In genomic region chr4:129093173-129093974, GRCh38 we compare ENCODE assay signal across 1 cellular context.
TF ChIP-seq lines count a peak whose summit lies in the region.

SCLT1 (minus strand) TSS chr4:129093539; CDS start chr4:129093103, 436 bp downstream.

TF ChIP-seq in A549, 52 proteins besides CTCF, POLR2A, EP300 and RAD21 (continued from another document):
- TF ChIP-seq ELK1 (IDR thresholded peaks at IDR 0.05; ENCODE audit: low read depth, low read length), result no peak
- TF ChIP-seq PHF8 (IDR thresholded peaks at IDR 0.05; ENCODE audit: borderline replicate concordance, low read depth), result peak; percentile 37; the same call in 1 of the 2 replicates
- no peak for TF ChIP-seq CHD2 (IDR thresholded peaks at IDR 0.05; ENCODE audit: low read length, partially characterized antibody)
- TF ChIP-seq MAZ (IDR thresholded peaks at IDR 0.05; ENCODE audit: borderline replicate concordance, low read depth, low read length), result no peak
- no peak for TF ChIP-seq CBX8 (IDR thresholded peaks at IDR 0.05)
- TF ChIP-seq BHLHE40 (IDR thresholded peaks at IDR 0.05; ENCODE audit: low read depth, low read length), result no peak
- no peak for TF ChIP-seq BCL3 (IDR thresholded peaks at IDR 0.05)
- no peak for TF ChIP-seq SREBF2 (IDR thresholded peaks at IDR 0.05)
- no peak for TF ChIP-seq PBX3 (IDR thresholded peaks at IDR 0.05)
- TF ChIP-seq MYC (IDR thresholded peaks at IDR 0.05; ENCODE audit: borderline replicate concordance, low read length), result no peak
- TF ChIP-seq CHD4 (IDR thresholded peaks at IDR 0.05; ENCODE audit: borderline replicate concordance), result no peak
- no peak for TF ChIP-seq HMGXB4 (CRISPR knock-in tag; IDR thresholded peaks at IDR 0.05; ENCODE audit: borderline replicate concordance)
- TF ChIP-seq E2F6 (IDR thresholded peaks at IDR 0.05; ENCODE audit: borderline replicate concordance, low read depth), result peak; percentile 53; the same call in 1 of the 2 replicates
- no peak for TF ChIP-seq REST (IDR thresholded peaks at IDR 0.05)
- TF ChIP-seq ESRRA (IDR thresholded peaks at IDR 0.05; ENCODE audit: borderline replicate concordance, low read length), result no peak
- no peak for TF ChIP-seq RCOR1 (IDR thresholded peaks at IDR 0.05; ENCODE audit: low read depth, low read length)
